33 cellular contexts compared by ENCODE assay signal in the genomic region with DNA sequence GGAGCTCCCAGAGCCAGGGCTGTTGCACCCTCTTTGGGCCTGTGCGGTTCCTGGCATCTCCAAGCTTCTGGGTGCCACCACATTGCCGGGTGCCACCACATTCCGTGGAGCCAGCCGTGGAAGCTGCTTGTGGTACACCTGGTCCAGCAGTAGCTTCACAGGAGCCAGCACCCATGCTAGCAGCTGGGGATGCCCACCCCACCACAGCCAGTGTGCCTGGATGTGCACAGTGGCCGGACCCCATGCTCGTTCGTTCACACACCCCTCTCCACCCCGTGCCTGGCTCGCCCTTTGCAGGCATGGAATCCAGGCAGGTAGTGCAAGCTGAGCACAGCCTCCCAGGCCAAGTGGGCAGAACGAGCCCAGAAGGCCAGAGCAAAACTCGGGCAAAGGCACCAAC.
"Had no signal": no experiment of that assay in that cellular context is flagged by ENCODE, and none has a peak within 500 bp of the region (broad histone marks: within the 10 kb centered on the region; RNA-seq: fewer than 3 reads in every experiment).

No MANE protein-coding gene starts in this region.

- FAIRE-seq: RCC 7860 had no signal

- H3K27me3 Mint-ChIP-seq: activated CD8-positive, alpha-beta T cell treated with anti-CD3 and anti-CD28 coated beads for 36 hours; activated naive CD4-positive, alpha-beta T cell treated with anti-CD3 and anti-CD28 coated beads, Interleukin-2, amount 50 U/mL, for 24 hours; activated naive CD8-positive, alpha-beta T cell treated with anti-CD3 and anti-CD28 coated beads, Interleukin-2, amount 10 ng/mL, durations not matched to agents 7 days and 5 days had no signal

- H3K36me3 Mint-ChIP-seq: activated naive CD4-positive, alpha-beta T cell treated with anti-CD3 and anti-CD28 coated beads, Interleukin-2, amount 50 U/mL, for 24 hours; activated naive CD8-positive, alpha-beta T cell treated with anti-CD3 and anti-CD28 coated beads, Interleukin-2, amount 10 ng/mL, durations not matched to agents 7 days and 5 days had no signal

- H3K4me2 ChIP-seq: PC-9 had no signal

- H3K27ac Mint-ChIP-seq: activated CD8-positive, alpha-beta T cell treated with anti-CD3 and anti-CD28 coated beads for 36 hours; activated naive CD4-positive, alpha-beta T cell treated with anti-CD3 and anti-CD28 coated beads, Interleukin-2, amount 50 U/mL, for 24 hours; activated naive CD8-positive, alpha-beta T cell treated with anti-CD3 and anti-CD28 coated beads, Interleukin-2, amount 10 ng/mL, durations not matched to agents 7 days and 5 days; activated T-helper 2 cell treated with anti-CD3 and anti-CD28 coated beads, Interferon-gamma antibody, Interleukin-2, Interleukin-4, amounts not matched to agents 10 μg/mL and 5 μg/mL and 100 μg/mL, durations not matched to agents 14 hours and 24 hours and 36 hours had no signal

- DNase-seq: activated CD4-positive, alpha-beta T cell treated with anti-CD3 and anti-CD28 coated beads for 1 hour; activated CD4-positive, alpha-beta T cell treated with anti-CD3 and anti-CD28 coated beads for 48 hours; activated CD4-positive, alpha-beta T cell treated with anti-CD3 and anti-CD28 coated beads, Interleukin-2, amount 50 U/mL, for 4 hours; activated CD4-positive, CD25-positive, alpha-beta regulatory T cell; activated CD8-positive, alpha-beta T cell treated with anti-CD3 and anti-CD28 coated beads for 36 hours; activated gamma-delta T cell; activated naive CD4-positive, alpha-beta T cell treated with Interleukin-2 at 50 U/mL for 16 hours; activated naive CD8-positive, alpha-beta T cell treated with anti-CD3 and anti-CD28 coated beads, Interleukin-2, amount 10 ng/mL, durations not matched to agents 7 days and 5 days; activated T-cell treated with anti-CD3 and anti-CD28 coated beads, Interleukin-2, amount 50 U/mL, for 1 hour; amygdala; Karpas-422; KBM-7; NCI-H1105 treated with DMSO at 0.1 percent for 48 hours; NCI-H1436; NCI-H1694; NCI-H2029; NCI-H345; NCI-H510A; NCI-H526; NCI-H748 treated with DMSO at 0.1 percent for 48 hours; NK-92 treated with Interleukin-12 subunit alpha and Interleukin-12 subunit beta, amount 100 ng/mL, for 24 hours; PC-9; SHP77; SJCRH30; T1000; WERI-Rb-1 had no signal

- H3K9me3 Mint-ChIP-seq: activated naive CD8-positive, alpha-beta T cell treated with anti-CD3 and anti-CD28 coated beads, Interleukin-2, amount 10 ng/mL, durations not matched to agents 7 days and 5 days had no signal

- H2AFZ ChIP-seq: PC-9 had no signal

- H3K4me3 Mint-ChIP-seq: activated CD8-positive, alpha-beta T cell treated with anti-CD3 and anti-CD28 coated beads for 36 hours; activated naive CD4-positive, alpha-beta T cell treated with anti-CD3 and anti-CD28 coated beads, Interleukin-2, amount 50 U/mL, for 24 hours; activated naive CD8-positive, alpha-beta T cell treated with anti-CD3 and anti-CD28 coated beads, Interleukin-2, amount 10 ng/mL, durations not matched to agents 7 days and 5 days had no signal

- H3K27ac ChIP-seq: ascending aorta, cardiac muscle cell, PC-9, RWPE1, SJCRH30, SK-N-MC, WERI-Rb-1 had no signal

- ATAC-seq: activated CD8-positive, alpha-beta T cell treated with anti-CD3 and anti-CD28 coated beads for 36 hours had no signal

- H3K4me1 ChIP-seq: ascending aorta, SJCRH30 had no signal

- H3K4me1 Mint-ChIP-seq: activated naive CD4-positive, alpha-beta T cell treated with anti-CD3 and anti-CD28 coated beads, Interleukin-2, amount 50 U/mL, for 24 hours; activated naive CD8-positive, alpha-beta T cell treated with anti-CD3 and anti-CD28 coated beads, Interleukin-2, amount 10 ng/mL, durations not matched to agents 7 days and 5 days had no signal

- H3K9me3 ChIP-seq: ascending aorta, SJCRH30 had no signal

- H3K36me3 ChIP-seq: ascending aorta, cardiac muscle cell, SJCRH30, WERI-Rb-1 had no signal

- H3K4me3 ChIP-seq: ascending aorta, cardiac muscle cell, PC-9, SJCRH30, SK-N-MC had no signal

- H3K27me3 ChIP-seq: ascending aorta, cardiac muscle cell, SJCRH30 had no signal
